In genomic region chr7:105102557-105103352, GRCh38 we compare ENCODE assay signal across 1 cellular context.
TF ChIP-seq lines count a peak whose summit lies in the region.

No MANE protein-coding gene starts in this region.

TF ChIP-seq in IMR-90, 13 proteins besides CTCF, POLR2A, EP300 and RAD21:
- TF ChIP-seq CHD1 (IDR thresholded peaks at IDR 0.05; ENCODE audit: low read depth, low read length) (no peak), RFX5 (IDR thresholded peaks at IDR 0.05; ENCODE audit: low read depth, low read length) (no peak), SMC3 (IDR thresholded peaks at IDR 0.05; ENCODE audit: low read depth, low read length) (no peak), MXI1 (IDR thresholded peaks at IDR 0.05; ENCODE audit: borderline replicate concordance, low read depth, low read length) (no peak), USF2 (IDR thresholded peaks at IDR 0.05; ENCODE audit: low read depth, low read length) (no peak), CEBPB (IDR thresholded peaks at IDR 0.05; ENCODE audit: low read depth, low read length) (no peak), FOS (IDR thresholded peaks at IDR 0.05; ENCODE audit: low read depth, low read length) (no peak), RCOR1 (IDR thresholded peaks at IDR 0.05; ENCODE audit: insufficient replicate concordance, low read length) (no peak), MAZ (IDR thresholded peaks at IDR 0.05; ENCODE audit: borderline replicate concordance, low read depth, low read length) (no peak)
